Comparison of ENCODE assay signal across 9 cellular contexts in the genomic region with DNA sequence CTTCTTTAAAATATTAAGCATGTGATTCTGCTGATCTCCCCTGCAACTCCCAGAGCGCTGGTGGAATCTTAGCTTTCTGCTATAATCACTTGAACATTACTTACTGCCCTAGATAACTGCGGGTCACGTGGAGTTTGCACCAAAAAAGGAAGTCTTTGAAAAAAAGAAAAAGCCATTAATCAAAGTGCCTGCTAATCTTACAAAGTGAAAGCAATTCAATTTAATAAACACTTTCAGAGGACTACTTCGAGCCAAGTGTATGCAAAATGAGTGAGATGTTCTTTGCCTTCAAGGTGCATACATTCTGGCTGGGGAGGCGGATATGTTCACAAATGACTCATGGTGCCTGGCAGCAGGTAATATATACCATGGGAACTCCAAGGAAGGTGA.
DNase-seq lines count a peak whose midpoint lies in the region; ATAC-seq and TF ChIP-seq lines count a peak whose summit lies in the region.
"Had no signal": no experiment of that assay in that cellular context is flagged by ENCODE, and none has a peak within 500 bp of the region (broad histone marks: within the 10 kb centered on the region; RNA-seq: fewer than 3 reads in every experiment).

No MANE protein-coding gene starts in this region.

- no peaks in the 10 kb centered on the region for H3K27me3 ChIP-seq in iPS-15b (ENCODE audit: control insufficient read depth, insufficient read depth, low read length)
- H3K27me3 ChIP-seq in suprapubic skin: no peaks in the 10 kb centered on the region

- H3K27me3 Mint-ChIP-seq in activated naive CD8-positive, alpha-beta T cell: peaks cover 22% of the 10 kb centered on the region

- 17% methylated on average over 5 of the region's 5 CpGs for WGBS in suprapubic skin

- H3K4me3 ChIP-seq in iPS-15b (ENCODE audit: low read depth, low read length) (peak overlapping the region; percentile 68), suprapubic skin (peak overlapping the region; percentile 49)

- H3K27ac Mint-ChIP-seq in activated naive CD8-positive, alpha-beta T cell: no peak overlapping the region

- H3K36me3 ChIP-seq in iPS-15b (ENCODE audit: control insufficient read depth, insufficient read depth, low read length): no peaks in the 10 kb centered on the region
- no peaks in the 10 kb centered on the region for H3K36me3 ChIP-seq in suprapubic skin
- H3K36me3 ChIP-seq: SJSA1 had no signal

- H3K36me3 Mint-ChIP-seq in activated naive CD8-positive, alpha-beta T cell: no peaks in the 10 kb centered on the region

- H3K9me3 Mint-ChIP-seq in activated naive CD8-positive, alpha-beta T cell (ENCODE audit: low read depth): no peaks in the 10 kb centered on the region

- peak; percentile 15 to 32 for ATAC-seq in activated CD4-positive, CD25-positive, alpha-beta regulatory T cell treated with anti-CD3 and anti-CD28 coated beads, Interleukin-2, amount 50 U/mL, for 24 hours
- no peak for ATAC-seq in HG03175 (IDR thresholded peaks at IDR 0.05; ENCODE audit: unreplicated experiment)

- no peak overlapping the region for H3K27ac ChIP-seq in suprapubic skin
- H3K27ac ChIP-seq: SJSA1 had no signal

- peaks cover 15% of the 10 kb centered on the region for H3K4me1 ChIP-seq in iPS-15b (ENCODE audit: control insufficient read depth, insufficient read depth, low read length)
- peaks cover 15% of the 10 kb centered on the region for H3K4me1 ChIP-seq in suprapubic skin
- H3K4me1 ChIP-seq: SJSA1 had no signal

- no peak for DNase-seq in activated CD4-positive, CD25-positive, alpha-beta regulatory T cell treated with anti-CD3 and anti-CD28 coated beads, Interleukin-2, amount 50 U/mL, for 72 hours
- DNase-seq in suprapubic skin (ENCODE audit: low spot score in 2 of 2) (no peak), NCI-H226 (no peak), HUDEP-2 (lab: John Stamatoyannopoulos, UW; ENCODE audit: unreplicated experiment in 76 of 76) (no peak)

- no peaks in the 10 kb centered on the region for H3K9me3 ChIP-seq in iPS-15b (ENCODE audit: control insufficient read depth, insufficient read depth, low read length)
- no peaks in the 10 kb centered on the region for H3K9me3 ChIP-seq in suprapubic skin
- H3K9me3 ChIP-seq: SJSA1 had no signal

- TF ChIP-seq EP300 in suprapubic skin (IDR thresholded peaks at IDR 0.05): no peak

- no peak for TF ChIP-seq POLR2A in suprapubic skin (IDR thresholded peaks at IDR 0.05)

- no peak for TF ChIP-seq CTCF in suprapubic skin (IDR thresholded peaks at IDR 0.05)

- H3K9ac ChIP-seq in iPS-15b (ENCODE audit: low read depth, low read length): no peak overlapping the region

- H3K4me3 Mint-ChIP-seq in activated naive CD8-positive, alpha-beta T cell: peak overlapping the region; percentile 91

- peaks cover 18% of the 10 kb centered on the region for H3K4me1 Mint-ChIP-seq in activated naive CD8-positive, alpha-beta T cell (ENCODE audit: low read depth)
